ENCODE assay signal across 8 cellular contexts in the genomic region with DNA sequence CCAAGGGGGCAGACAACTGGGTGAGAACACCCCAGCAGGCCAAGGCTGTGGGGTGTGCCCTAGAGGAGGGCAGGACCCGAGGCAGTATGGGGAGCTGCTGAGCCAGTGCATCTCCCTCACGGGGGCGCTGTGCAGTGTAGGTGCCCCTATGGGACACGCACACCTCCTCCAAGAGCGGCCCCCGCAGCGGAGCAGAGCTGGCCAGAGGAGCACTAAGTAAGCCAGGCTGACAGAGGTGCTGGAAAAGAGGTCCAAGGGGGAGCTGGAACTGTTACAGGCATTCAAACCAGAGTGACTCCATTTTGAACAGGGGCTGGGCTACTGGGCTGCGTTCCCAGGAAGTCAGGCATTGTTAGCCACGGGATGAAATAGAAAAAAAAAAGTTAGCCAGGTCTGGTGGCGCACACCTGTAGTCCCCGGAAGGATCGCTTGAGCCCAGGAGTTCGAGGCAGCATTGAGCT. TPM values are rescaled to one million over a fixed set of nuclear protein-coding genes. Genes with fewer than 3 reads are reported as not detected.
DNase-seq lines count a peak whose midpoint lies in the region; ATAC-seq and TF ChIP-seq lines count a peak whose summit lies in the region.

No MANE protein-coding gene starts in this region.

- TF ChIP-seq CTCF in RWPE2 (IDR thresholded peaks at IDR 0.05; ENCODE audit: poor library complexity, severe bottlenecking) (no peak), left ventricle myocardium inferior (IDR thresholded peaks at IDR 0.05; ENCODE audit: borderline replicate concordance) (peak; percentile 34), sigmoid colon (IDR thresholded peaks at IDR 0.05) (peak in 1 of 4 experiments; percentile 4)

- ATAC-seq in GM21737 (IDR thresholded peaks at IDR 0.05; ENCODE audit: unreplicated experiment) (peak; percentile 55), RWPE2 (ENCODE audit: low read depth) (peak; percentile 24; the same call in 2 of the 3 replicates), GM21723 (IDR thresholded peaks at IDR 0.05; ENCODE audit: unreplicated experiment) (no peak)

- TF ChIP-seq POLR2A in sigmoid colon (IDR thresholded peaks at IDR 0.05), result no peak

- H3K27me3 ChIP-seq in RWPE2 (ENCODE audit: insufficient read depth, poor library complexity, severe bottlenecking) (no peaks in the 10 kb centered on the region), left ventricle myocardium inferior (ENCODE audit: low read depth) (peaks cover 11% of the 10 kb centered on the region), sigmoid colon (no peaks in the 10 kb centered on the region)

- 13 to 23% methylated on average over 13 of the region's 13 CpGs for WGBS in sigmoid colon, 2 donors

- H3K36me3 ChIP-seq in RWPE2 (ENCODE audit: low read depth), result no peaks in the 10 kb centered on the region
- H3K36me3 ChIP-seq in left ventricle myocardium inferior, result no peaks in the 10 kb centered on the region
- no peaks in the 10 kb centered on the region for H3K36me3 ChIP-seq in sigmoid colon

- TF ChIP-seq EP300 in sigmoid colon (IDR thresholded peaks at IDR 0.05), result no peak

- H3K4me1 ChIP-seq in RWPE2 (ENCODE audit: insufficient read depth, poor library complexity, severe bottlenecking) (peaks cover 2% of the 10 kb centered on the region), left ventricle myocardium inferior (peaks cover 10% of the 10 kb centered on the region), sigmoid colon (peaks cover 0 to 14% (median 2%) of the 10 kb centered on the region in 4 donors)

- H3K9me3 ChIP-seq in RWPE2 (ENCODE audit: severe bottlenecking), result no peaks in the 10 kb centered on the region
- no peaks in the 10 kb centered on the region for H3K9me3 ChIP-seq in left ventricle myocardium inferior (replicated peaks)
- no peaks in the 10 kb centered on the region for H3K9me3 ChIP-seq in sigmoid colon

- intact Hi-C loops in left ventricle myocardium inferior (cut with micrococcal nuclease), result no loop called here
- intact Hi-C loops in sigmoid colon (cut with DNase I), result loop anchor here (5.0 to 10.0 kb wide), 4 partner anchors 40 to 433 kb away; a partner anchor contains a TSS

- H3K4me3 ChIP-seq in RWPE2 (ENCODE audit: severe bottlenecking) (peak overlapping the region; percentile 21), left ventricle myocardium inferior (peak overlapping the region; percentile 61), sigmoid colon (peak overlapping the region in 3 of 4 donors; percentile 36 to 48 (median 45))

- peak; percentile 64 for DNase-seq in CD1c-positive myeloid dendritic cell (ENCODE audit: extremely low spot score)
- DNase-seq in RWPE2 (ENCODE audit: low spot score), result no peak
- peak; percentile 73 for DNase-seq in activated gamma-delta T cell treated with anti-CD3 and anti-CD28 coated beads, Interleukin-2, amount 50 U/mL, for 16 hours (ENCODE audit: low read depth)
- peak; percentile 48 for DNase-seq in left ventricle myocardium inferior
- DNase-seq in sigmoid colon, result peak; percentile 74
- DNase-seq in HuH-7.5 (ENCODE audit: low spot score), result no peak

- no peak overlapping the region for H3K27ac ChIP-seq in RWPE2 (ENCODE audit: poor library complexity, severe bottlenecking)
- no peak overlapping the region for H3K27ac ChIP-seq in left ventricle myocardium inferior (replicated peaks)
- H3K27ac ChIP-seq in sigmoid colon, result peak overlapping the region in 3 of 4 donors; percentile 19 to 59 (median 50)

RNA-seq across cellular contexts. Expression of a gene that starts 41.8 kb away (rescaled TPM):
- total RNA-seq in left ventricle myocardium inferior, result 39.8 TPM
- 10 to 100 TPM; 29.1 to 31.4 (median 30.3) TPM for total RNA-seq in sigmoid colon
- 1,000 to 10,000 TPM in 1 of 3 donors, 100 to 1,000 TPM in 2; 390 to 1,038 (median 663) TPM for polyA plus RNA-seq in sigmoid colon

RNA-seq across cellular contexts. Expression of a gene that starts 42.1 kb away (rescaled TPM):
- 58.3 TPM for total RNA-seq in left ventricle myocardium inferior
- 100 to 1,000 TPM in 3 of 4 donors, 10 to 100 TPM in 1; 94.2 to 143 (median 111) TPM for total RNA-seq in sigmoid colon
- 100 to 1,000 TPM; 241 to 340 (median 304) TPM for polyA plus RNA-seq in sigmoid colon

Comparison
In these comparisons a context has a peak if more than half of its experiments do, and no peak if none do; other contexts are left out.
1. DNase-seq: peak in CD1c-positive myeloid dendritic cell (single experiment), activated gamma-delta T cell treated with anti-CD3 and anti-CD28 coated beads, Interleukin-2, amount 50 U/mL, for 16 hours (single experiment), left ventricle myocardium inferior (single experiment) and sigmoid colon (single experiment); none in RWPE2 (single experiment) and HuH-7.5 (single experiment).
2. H3K27ac ChIP-seq: peak in sigmoid colon (3 of 4); none in RWPE2 (single experiment) and left ventricle myocardium inferior (single experiment).
3. Peak in every context shown above with its lines, with median percentiles within 50 percentile points of each other: H3K4me3 ChIP-seq.